ENCODE assay signal across 8 cellular contexts in genomic region chr2:221573430-221574230, GRCh38. TPM values are rescaled to one million over a fixed set of nuclear protein-coding genes. Genes with fewer than 3 reads are reported as not detected.
DNase-seq lines count a peak whose midpoint lies in the region; ATAC-seq lines count a peak whose summit lies in the region.

No MANE protein-coding gene starts in this region.

- H3K9ac ChIP-seq in BLaER1 treated with 17β-estradiol and CSF1 and Interleukin-3, amounts not matched to agents 10 nM and 100 nM = peak overlapping the region; percentile 1 to 76 (median 64); a peak in 18 of 22 replicates

- peak overlapping the region; percentile 96 to 100 (median 100) for H3K4me2 ChIP-seq in BLaER1 treated with 17β-estradiol and CSF1 and Interleukin-3, amounts not matched to agents 10 nM and 100 nM

- peaks cover 56% of the 10 kb centered on the region for H3K27me3 Mint-ChIP-seq in activated CD4-positive, alpha-beta memory T cell treated with anti-CD3 and anti-CD28 coated beads, Interleukin-2, amount 10 ng/mL, durations not matched to agents 7 days and 5 days

- CTCF ChIA-PET in activated CD4-positive, alpha-beta memory T cell treated with anti-CD3 and anti-CD28 coated beads, Interleukin-2, amount 10 ng/mL, durations not matched to agents 7 days and 5 days (lab: Charles Lee) = interaction anchor here (0.6 to 2.4 kb wide), 22 partner anchors 8 to 886 kb away, joined by 3 to 7 read pairs (median 3); no protein-coding TSS in a partner anchor

- H3K9me3 ChIP-seq in BLaER1 treated with 17β-estradiol and CSF1 and Interleukin-3, amounts not matched to agents 10 nM and 100 nM (replicated peaks in 1 of 11) = no peaks in the 10 kb centered on the region
- H3K9me3 ChIP-seq in ectodermal cell (ENCODE audit: control insufficient read depth, low read length) = no peaks in the 10 kb centered on the region

- H4K20me1 ChIP-seq in BLaER1 treated with 17β-estradiol and CSF1 and Interleukin-3, amounts not matched to agents 10 nM and 100 nM = peaks cover 0 to 9% (median 0%) of the 10 kb centered on the region in 11 experiments; a peak in 2 of 22 replicates

- H3K4me3 ChIP-seq in BLaER1 treated with 17β-estradiol and CSF1 and Interleukin-3, amounts not matched to agents 10 nM and 100 nM = peak overlapping the region; percentile 63 to 77 (median 72)
- peak overlapping the region; percentile 96 for H3K4me3 ChIP-seq in ectodermal cell (ENCODE audit: insufficient read depth, low read depth, low read length)

- H3K4me1 ChIP-seq in BLaER1 treated with 17β-estradiol and CSF1 and Interleukin-3, amounts not matched to agents 10 nM and 100 nM = peaks cover 12 to 32% (median 19%) of the 10 kb centered on the region in 10 experiments; a peak in 19 of 20 replicates
- peaks cover 5% of the 10 kb centered on the region for H3K4me1 ChIP-seq in ectodermal cell (ENCODE audit: control insufficient read depth, insufficient read depth, low read length)

- ATAC-seq in GM19328 (IDR thresholded peaks at IDR 0.05; ENCODE audit: unreplicated experiment) (peak; percentile 61), HG03442 (IDR thresholded peaks at IDR 0.05; ENCODE audit: unreplicated experiment) (peak; percentile 57)

- peaks cover 8% of the 10 kb centered on the region for H3K36me3 Mint-ChIP-seq in activated CD4-positive, alpha-beta memory T cell treated with anti-CD3 and anti-CD28 coated beads, Interleukin-2, amount 10 ng/mL, durations not matched to agents 7 days and 5 days (ENCODE audit: low read depth)

- POLR2A ChIA-PET in activated CD4-positive, alpha-beta memory T cell treated with anti-CD3 and anti-CD28 coated beads, Interleukin-2, amount 10 ng/mL, durations not matched to agents 7 days and 5 days (lab: Charles Lee) = interaction anchor here (1.3 to 3.7 kb wide), 3 partner anchors 53 to 138 kb away, joined by 4 to 49 read pairs (median 4); no protein-coding TSS in a partner anchor

- DNase-seq in NCI-H526 (lab: John Stamatoyannopoulos, UW) (peak; percentile 81 to 95), lung microvascular endothelial cell (ENCODE audit: low read depth in 2 of 2) (peak; percentile 76)
- DNase-seq in activated CD4-positive, alpha-beta memory T cell treated with anti-CD3 and anti-CD28 coated beads, Interleukin-2, amount 10 ng/mL, durations not matched to agents 7 days and 5 days = peak; percentile 80
- DNase-seq in stimulated activated CD4-positive, alpha-beta T cell treated with anti-CD3 and anti-CD28 coated beads, TNF-alpha, amount 100 ng/mL, for 4 hours (ENCODE audit: low read depth in 3 of 3) = peak; percentile 60 to 75 (median 62)

- H3K27ac Mint-ChIP-seq in activated CD4-positive, alpha-beta memory T cell treated with anti-CD3 and anti-CD28 coated beads, Interleukin-2, amount 10 ng/mL, durations not matched to agents 7 days and 5 days = no peak overlapping the region

- H3K27me3 ChIP-seq in BLaER1 treated with 17β-estradiol and CSF1 and Interleukin-3, amounts not matched to agents 10 nM and 100 nM = peaks cover 38 to 68% (median 58%) of the 10 kb centered on the region in 11 experiments
- peaks cover 8% of the 10 kb centered on the region for H3K27me3 ChIP-seq in ectodermal cell (ENCODE audit: control insufficient read depth, insufficient read depth, low read length, poor library complexity, severe bottlenecking)

- peaks cover 29% of the 10 kb centered on the region for H3K4me1 Mint-ChIP-seq in activated CD4-positive, alpha-beta memory T cell treated with anti-CD3 and anti-CD28 coated beads, Interleukin-2, amount 10 ng/mL, durations not matched to agents 7 days and 5 days

- no peaks in the 10 kb centered on the region for H3K36me3 ChIP-seq in BLaER1 treated with 17β-estradiol and CSF1 and Interleukin-3, amounts not matched to agents 10 nM and 100 nM
- H3K36me3 ChIP-seq in ectodermal cell (ENCODE audit: control insufficient read depth, insufficient read depth, low read length) = no peaks in the 10 kb centered on the region

- H3K4me3 Mint-ChIP-seq in activated CD4-positive, alpha-beta memory T cell treated with anti-CD3 and anti-CD28 coated beads, Interleukin-2, amount 10 ng/mL, durations not matched to agents 7 days and 5 days = peak overlapping the region; percentile 54

- WGBS in ectodermal cell, 2 experiments = 2% methylated on average over 63 of the region's 63 CpGs

- no peaks in the 10 kb centered on the region for H3K9me3 Mint-ChIP-seq in activated CD4-positive, alpha-beta memory T cell treated with anti-CD3 and anti-CD28 coated beads, Interleukin-2, amount 10 ng/mL, durations not matched to agents 7 days and 5 days

- no peak overlapping the region; a peak in 1 of 22 replicates for H3K27ac ChIP-seq in BLaER1 treated with 17β-estradiol and CSF1 and Interleukin-3, amounts not matched to agents 10 nM and 100 nM
- peak overlapping the region; percentile 68 for H3K27ac ChIP-seq in ectodermal cell (ENCODE audit: insufficient read depth, low read depth, low read length, poor library complexity, severe bottlenecking)

RNA-seq across cellular contexts. Expression of gene EPHA4, which starts 1.5 kb away (rescaled TPM):
- total RNA-seq in activated CD4-positive, alpha-beta memory T cell treated with anti-CD3 and anti-CD28 coated beads, Interleukin-2, amount 10 ng/mL, durations not matched to agents 7 days and 5 days = 10 to 100 TPM; 11.7 to 11.8 TPM
- polyA plus RNA-seq in ectodermal cell (2013, experiment 1 of 4) = 204 TPM
- polyA plus RNA-seq in ectodermal cell (2013, experiment 2 of 4) = 249 TPM
- 149 TPM for polyA plus RNA-seq in ectodermal cell (2013, experiment 3 of 4)
- polyA plus RNA-seq in ectodermal cell (2013, experiment 4 of 4) = 183 TPM
- 0.60 and 2.2 TPM in 2 replicates for total RNA-seq in lung microvascular endothelial cell
